Comparison of ENCODE assay signal across 28 cellular contexts in the genomic region with DNA sequence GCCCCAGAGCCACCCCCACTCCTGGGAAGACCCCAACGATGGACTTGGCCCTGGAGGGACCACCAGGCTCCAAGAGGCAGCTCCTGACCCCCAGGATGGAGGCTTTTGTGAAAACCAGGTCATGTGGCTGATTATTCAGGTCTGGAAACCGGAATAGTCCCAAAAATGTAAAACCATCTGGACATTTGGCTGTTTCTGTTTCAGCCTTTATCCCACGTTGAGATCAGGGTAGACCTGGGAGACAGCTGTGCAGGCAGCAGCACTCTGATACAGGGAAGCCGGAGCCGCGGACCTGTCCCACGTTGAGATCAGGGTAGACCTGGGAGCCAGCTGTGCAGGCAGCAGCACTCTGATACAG. TPM values are rescaled to one million over a fixed set of nuclear protein-coding genes. Genes with fewer than 3 reads are reported as not detected.
"Had no signal": no experiment of that assay in that cellular context is flagged by ENCODE, and none has a peak within 500 bp of the region (broad histone marks: within the 10 kb centered on the region; RNA-seq: fewer than 3 reads in every experiment).

No MANE protein-coding gene starts in this region.

- H3K4me1 Mint-ChIP-seq: stimulated activated effector memory CD8-positive, alpha-beta T cell treated with anti-CD3 and anti-CD28 coated beads, Interleukin-12 subunit alpha, Interleukin-12 subunit beta, amount 100 ng/mL, for 72 hours; stimulated activated memory B cell treated with anti-CD40 and anti-IgM and Interleukin-4, amounts not matched to agents 10 μg/mL and 1 μg/mL and 100 μg/mL, for 72 hours; stimulated activated naive B cell treated with anti-CD40 and anti-IgM and Interleukin-4, amounts not matched to agents 10 μg/mL and 1 μg/mL and 100 μg/mL, for 72 hours; stimulated activated naive CD8-positive, alpha-beta T cell treated with anti-CD3 and anti-CD28 coated beads, Interleukin-15, amount 100 ng/mL, for 72 hours had no signal

- H3K4me1 ChIP-seq: stomach, suprapubic skin, testis, thyroid gland, tibial artery, tibial nerve, transverse colon, upper lobe of left lung, upper lobe of right lung, uterus, vagina had no signal

- H3K27me3 ChIP-seq: testis, thyroid gland, vagina had no signal

- H3K27ac Mint-ChIP-seq: stimulated activated effector memory CD8-positive, alpha-beta T cell treated with anti-CD3 and anti-CD28 coated beads, Interleukin-12 subunit alpha, Interleukin-12 subunit beta, amount 100 ng/mL, for 72 hours; stimulated activated memory B cell treated with anti-CD40 and anti-IgM and Interleukin-4, amounts not matched to agents 10 μg/mL and 1 μg/mL and 100 μg/mL, for 72 hours; stimulated activated naive B cell treated with anti-CD40 and anti-IgM and Interleukin-4, amounts not matched to agents 10 μg/mL and 1 μg/mL and 100 μg/mL, for 72 hours; stimulated activated naive CD8-positive, alpha-beta T cell treated with anti-CD3 and anti-CD28 coated beads, Interleukin-15, amount 100 ng/mL, for 72 hours; stimulated activated naive CD8-positive, alpha-beta T cell treated with anti-CD3 and anti-CD28 coated beads, Interleukin-15, Interleukin-2, amounts not matched to agents 100 ng/mL and 50 ng/mL, for 24 hours; type B pancreatic cell had no signal

- DNase-seq: stimulated activated CD4-positive, alpha-beta T cell treated with anti-CD3 and anti-CD28 coated beads, Interleukin-2, amount 100 ng/mL, for 48 hours; stimulated activated CD4-positive, alpha-beta T cell treated with anti-CD3 and anti-CD28 coated beads, Interleukin-4, amount 100 ng/mL, for 1 hour; stimulated activated CD4-positive, alpha-beta T cell treated with anti-CD3 and anti-CD28 coated beads, Interleukin-4, amount 100 ng/mL, for 24 hours; stimulated activated CD4-positive, alpha-beta T cell treated with anti-CD3 and anti-CD28 coated beads, Interleukin-4, amount 100 ng/mL, for 4 hours; stimulated activated CD8-positive, alpha-beta memory T cell treated with anti-CD3 and anti-CD28 coated beads, Interleukin-4, amount 100 ng/mL, for 48 hours; stimulated activated naive B cell treated with anti-CD40 and anti-IgM and Interleukin-4, amounts not matched to agents 10 μg/mL and 1 μg/mL and 100 μg/mL, for 72 hours; stimulated activated naive CD4-positive, alpha-beta T cell; stimulated activated naive CD4-positive, alpha-beta T cell treated with Interleukin-2 at 50 U/mL for 16 hours; stimulated activated naive CD8-positive, alpha-beta T cell treated with anti-CD3 and anti-CD28 coated beads, Interleukin-15, amount 100 ng/mL, for 72 hours; stimulated activated naive CD8-positive, alpha-beta T cell treated with anti-CD3 and anti-CD28 coated beads, Interleukin-15, Interleukin-2, amounts not matched to agents 100 U/mL and 50 U/mL, for 24 hours; stomach; tibial artery; transverse colon; trophoblast cell; upper lobe of right lung; uterus had no signal

- H3K36me3 Mint-ChIP-seq: stimulated activated effector memory CD8-positive, alpha-beta T cell treated with anti-CD3 and anti-CD28 coated beads, Interleukin-12 subunit alpha, Interleukin-12 subunit beta, amount 100 ng/mL, for 72 hours; stimulated activated memory B cell treated with anti-CD40 and anti-IgM and Interleukin-4, amounts not matched to agents 10 μg/mL and 1 μg/mL and 100 μg/mL, for 72 hours; stimulated activated naive B cell treated with anti-CD40 and anti-IgM and Interleukin-4, amounts not matched to agents 10 μg/mL and 1 μg/mL and 100 μg/mL, for 72 hours; type B pancreatic cell had no signal

- H3K36me3 ChIP-seq: stomach, suprapubic skin, thoracic aorta, thyroid gland, tibial artery, tibial nerve, transverse colon, upper lobe of left lung, upper lobe of right lung, uterus, vagina had no signal

- H3K9me3 Mint-ChIP-seq: stimulated activated effector memory CD8-positive, alpha-beta T cell treated with anti-CD3 and anti-CD28 coated beads, Interleukin-12 subunit alpha, Interleukin-12 subunit beta, amount 100 ng/mL, for 72 hours; stimulated activated memory B cell treated with anti-CD40 and anti-IgM and Interleukin-4, amounts not matched to agents 10 μg/mL and 1 μg/mL and 100 μg/mL, for 72 hours; stimulated activated naive CD8-positive, alpha-beta T cell treated with anti-CD3 and anti-CD28 coated beads, Interleukin-15, amount 100 ng/mL, for 72 hours; stimulated activated naive CD8-positive, alpha-beta T cell treated with anti-CD3 and anti-CD28 coated beads, Interleukin-15, Interleukin-2, amounts not matched to agents 100 ng/mL and 50 ng/mL, for 24 hours; type B pancreatic cell had no signal

- H3K27ac ChIP-seq: stomach, suprapubic skin, testis, thoracic aorta, thyroid gland, tibial artery, tibial nerve, transverse colon, upper lobe of left lung, upper lobe of right lung, uterus, vagina had no signal

- H3K4me3 ChIP-seq: stomach, suprapubic skin, testis, thoracic aorta, thyroid gland, tibial artery, tibial nerve, transverse colon, upper lobe of left lung, upper lobe of right lung, uterus, vagina had no signal

- ATAC-seq: stimulated activated effector memory CD8-positive, alpha-beta T cell treated with anti-CD3 and anti-CD28 coated beads, Interleukin-12 subunit alpha, Interleukin-12 subunit beta, amount 100 ng/mL, for 72 hours; stimulated activated memory B cell treated with anti-CD40 and anti-IgM and Interleukin-4, amounts not matched to agents 10 μg/mL and 1 μg/mL and 100 μg/mL, for 72 hours; stimulated activated naive B cell treated with anti-CD40 and anti-IgM and Interleukin-4, amounts not matched to agents 10 μg/mL and 1 μg/mL and 100 μg/mL, for 72 hours; stimulated activated naive CD8-positive, alpha-beta T cell treated with anti-CD3 and anti-CD28 coated beads, Interleukin-15, Interleukin-2, amounts not matched to agents 100 U/mL and 50 U/mL, for 24 hours had no signal

- H3K9me3 ChIP-seq: stomach, suprapubic skin, testis, thoracic aorta, thyroid gland, tibial artery, tibial nerve, transverse colon, upper lobe of left lung, upper lobe of right lung, uterus, vagina had no signal

- H3K4me3 Mint-ChIP-seq: stimulated activated effector memory CD8-positive, alpha-beta T cell treated with anti-CD3 and anti-CD28 coated beads, Interleukin-12 subunit alpha, Interleukin-12 subunit beta, amount 100 ng/mL, for 72 hours; stimulated activated memory B cell treated with anti-CD40 and anti-IgM and Interleukin-4, amounts not matched to agents 10 μg/mL and 1 μg/mL and 100 μg/mL, for 72 hours; stimulated activated naive B cell treated with anti-CD40 and anti-IgM and Interleukin-4, amounts not matched to agents 10 μg/mL and 1 μg/mL and 100 μg/mL, for 72 hours; stimulated activated naive CD8-positive, alpha-beta T cell treated with anti-CD3 and anti-CD28 coated beads, Interleukin-15, amount 100 ng/mL, for 72 hours; stimulated activated naive CD8-positive, alpha-beta T cell treated with anti-CD3 and anti-CD28 coated beads, Interleukin-15, Interleukin-2, amounts not matched to agents 100 ng/mL and 50 ng/mL, for 24 hours; type B pancreatic cell had no signal

RNA-seq across cellular contexts. Expression of gene ADGRA1, which starts 7.1 kb away (rescaled TPM):
- total RNA-seq: suprapubic skin, thoracic aorta, upper lobe of right lung, urinary bladder had no signal
- polyA plus RNA-seq: stomach had no signal
